31 cellular contexts compared by ENCODE assay signal in genomic region chr4:11118513-11118912, GRCh38.
A peak's percentile ranks its signal among the peaks of the same experiment; 100 is the strongest.
DNase-seq lines count a peak whose midpoint lies in the region; ATAC-seq, FAIRE-seq and TF ChIP-seq lines count a peak whose summit lies in the region.
"Had no signal": no experiment of that assay in that cellular context is flagged by ENCODE, and none has a peak within 500 bp of the region (broad histone marks: within the 10 kb centered on the region; RNA-seq: fewer than 3 reads in every experiment).

No MANE protein-coding gene starts in this region.

- ATAC-seq in HepG2, result no peak
- ATAC-seq in right lobe of liver, result no peak
- no peak for ATAC-seq in K562
- ATAC-seq: A549; CD8-positive, alpha-beta T cell had no signal

- H4K20me1 ChIP-seq in HepG2 (ENCODE audit: insufficient read depth, low read length) (no peaks in the 10 kb centered on the region), K562 (replicated peaks; ENCODE audit: control insufficient read depth, insufficient read depth, low read length) (no peaks in the 10 kb centered on the region)
- H4K20me1 ChIP-seq: BLaER1; BLaER1 treated with 17β-estradiol and CSF1 and Interleukin-3, amounts not matched to agents 10 nM and 100 nM had no signal

- CTCF ChIA-PET in HepG2 (lab: Yijun Ruan, JAX; ENCODE audit: low intra/inter-chr PET ratio, low total read pairs), result no interaction called here
- CTCF ChIA-PET in K562 (lab: Yijun Ruan, JAX; ENCODE audit: low intra/inter-chr PET ratio), result no interaction called here

- BruUV-seq in HepG2 (replicated peaks; lab: Mats Ljungman, UMichigan), result no TSS peak
- no TSS peak for BruUV-seq in K562 (replicated peaks; lab: Mats Ljungman, UMichigan)

- H3K9ac ChIP-seq in HepG2 (ENCODE audit: insufficient read depth, low read depth, low read length) (no peak overlapping the region), K562 (ENCODE audit: insufficient read depth in 1 of 2, low read depth in 2 of 2, low read length in 2 of 2) (no peak overlapping the region)
- H3K9ac ChIP-seq: BLaER1; BLaER1 treated with 17β-estradiol and CSF1 and Interleukin-3, amounts not matched to agents 10 nM and 100 nM had no signal

- no peak overlapping the region for H3K4me3 ChIP-seq in HepG2 (replicated peaks in 1 of 3; ENCODE audit: insufficient read depth in 1 of 3, low read depth in 2 of 3, low read length in 3 of 3)
- H3K4me3 ChIP-seq in right lobe of liver, result no peak overlapping the region
- no peak overlapping the region for H3K4me3 ChIP-seq in K562
- no peak overlapping the region for H3K4me3 ChIP-seq in adrenal gland
- H3K4me3 ChIP-seq: A549; BLaER1; BLaER1 treated with 17β-estradiol and CSF1 and Interleukin-3, amounts not matched to agents 10 nM and 100 nM had no signal

- H3K4me1 ChIP-seq in HepG2 (ENCODE audit: insufficient read depth, low read length) (no peaks in the 10 kb centered on the region), right lobe of liver (no peaks in the 10 kb centered on the region), K562 (replicated peaks in 1 of 2; ENCODE audit: control insufficient read depth in 2 of 2, insufficient read depth in 2 of 2, low read length in 2 of 2) (no peaks in the 10 kb centered on the region), adrenal gland (replicated peaks in 1 of 2) (no peaks in the 10 kb centered on the region)
- H3K4me1 ChIP-seq: A549, BE2C, Caco-2 had no signal

- TF ChIP-seq CTCF in HepG2 (CRISPR knock-in tag; IDR thresholded peaks at IDR 0.05), result no peak
- TF ChIP-seq CTCF in right lobe of liver (IDR thresholded peaks at IDR 0.05), result no peak
- no peak for TF ChIP-seq CTCF in K562 (IDR thresholded peaks at IDR 0.05 in 2 of 3, conservative IDR thresholded peaks at IDR 0.05 in 1 of 3; ENCODE audit: insufficient read depth in 2 of 3, low read depth in 1 of 3, low read length in 3 of 3)
- no peak for TF ChIP-seq CTCF in adrenal gland (IDR thresholded peaks at IDR 0.05)

- H3K27ac ChIP-seq in HepG2 (ENCODE audit: extremely low read length, insufficient read depth, low read length) (no peak overlapping the region), right lobe of liver (no peak overlapping the region), K562 (ENCODE audit: extremely low read depth, low read depth, low read length) (no peak overlapping the region), adrenal gland (no peak overlapping the region)
- H3K27ac ChIP-seq: 22Rv1; A549; BLaER1; BLaER1 treated with 17β-estradiol and CSF1 and Interleukin-3, amounts not matched to agents 10 nM and 100 nM; C4-2B had no signal

- H3K79me2 ChIP-seq in HepG2 (ENCODE audit: insufficient read depth, low read length), result no peaks in the 10 kb centered on the region
- H3K79me2 ChIP-seq in K562 (ENCODE audit: control insufficient read depth, insufficient read depth, low read length), result no peaks in the 10 kb centered on the region

- H3K27me3 ChIP-seq in HepG2 (ENCODE audit: control insufficient read depth in 1 of 2, insufficient read depth in 2 of 2, low read length in 2 of 2) (no peaks in the 10 kb centered on the region), right lobe of liver (no peaks in the 10 kb centered on the region), K562 (ENCODE audit: control insufficient read depth in 2 of 2, insufficient read depth in 2 of 2, low read length in 2 of 2) (no peaks in the 10 kb centered on the region), adrenal gland (no peaks in the 10 kb centered on the region)
- H3K27me3 ChIP-seq: BE2C; BLaER1; BLaER1 treated with 17β-estradiol and CSF1 and Interleukin-3, amounts not matched to agents 10 nM and 100 nM had no signal

- TF ChIP-seq RAD21 in HepG2 (CRISPR knock-in tag; IDR thresholded peaks at IDR 0.05) (no peak), K562 (CRISPR knock-in tag; conservative IDR thresholded peaks at IDR 0.05 in 1 of 2, IDR thresholded peaks at IDR 0.05 in 1 of 2) (no peak)

- TF ChIP-seq POLR2A in HepG2 (IDR thresholded peaks at IDR 0.05; ENCODE audit: insufficient read depth in 1 of 2, low read depth in 2 of 2, low read length in 2 of 2), result no peak
- no peak for TF ChIP-seq POLR2A in right lobe of liver (IDR thresholded peaks at IDR 0.05)
- no peak for TF ChIP-seq POLR2A in K562 (conservative IDR thresholded peaks at IDR 0.05)
- no peak for TF ChIP-seq POLR2A in adrenal gland (IDR thresholded peaks at IDR 0.05)

- no peaks in the 10 kb centered on the region for H3K36me3 ChIP-seq in HepG2 (replicated peaks in 1 of 2; ENCODE audit: control insufficient read depth in 1 of 2, insufficient read depth in 2 of 2, low read length in 2 of 2)
- H3K36me3 ChIP-seq in right lobe of liver, result no peaks in the 10 kb centered on the region
- H3K36me3 ChIP-seq in K562 (ENCODE audit: control insufficient read depth, insufficient read depth, low read length), result no peaks in the 10 kb centered on the region
- H3K36me3 ChIP-seq in adrenal gland (replicated peaks in 1 of 2), result no peaks in the 10 kb centered on the region
- H3K36me3 ChIP-seq: BE2C; BLaER1; BLaER1 treated with 17β-estradiol and CSF1 and Interleukin-3, amounts not matched to agents 10 nM and 100 nM had no signal

- FAIRE-seq in HepG2 (lab: Jason Lieb, UNC) (no peak), K562 (lab: Jason Lieb, UNC) (no peak)
- FAIRE-seq: A204.1, A549, D721Med had no signal

- in situ Hi-C loops in HepG2 (cut with HindIII; ENCODE audit: extremely low pct_ligation_motif_present, low pct_unique_long_range_greater_than_20kb) (no loop called here), K562 (cut with MboI) (no loop called here)

- H3K4me2 ChIP-seq in HepG2 (ENCODE audit: low read depth, low read length) (no peak overlapping the region), K562 (ENCODE audit: insufficient read depth, low read length) (no peak overlapping the region)
- H3K4me2 ChIP-seq: A549; BLaER1; BLaER1 treated with 17β-estradiol and CSF1 and Interleukin-3, amounts not matched to agents 10 nM and 100 nM had no signal

- no peaks in the 10 kb centered on the region for H3K9me1 ChIP-seq in K562 (ENCODE audit: control insufficient read depth, insufficient read depth, low read length)

- TF ChIP-seq EP300 in HepG2 (IDR thresholded peaks at IDR 0.05; ENCODE audit: low read depth in 2 of 2, low read length in 2 of 2), result no peak
- TF ChIP-seq EP300 in HepG2 (CRISPR knock-in tag; IDR thresholded peaks at IDR 0.05; ENCODE audit: borderline replicate concordance), result no peak
- TF ChIP-seq EP300 in K562 (IDR thresholded peaks at IDR 0.05; ENCODE audit: low read length), result no peak

- H3K9me3 ChIP-seq in HepG2 (ENCODE audit: low read length) (peaks cover 69% of the 10 kb centered on the region), right lobe of liver (no peaks in the 10 kb centered on the region), K562 (replicated peaks; ENCODE audit: control insufficient read depth, insufficient read depth, low read depth, low read length) (no peaks in the 10 kb centered on the region), adrenal gland (replicated peaks in 1 of 3) (no peaks in the 10 kb centered on the region)
- H3K9me3 ChIP-seq: A549, BE2C, Caco-2 had no signal

- H2AFZ ChIP-seq in HepG2 (ENCODE audit: low read length) (no peak overlapping the region), K562 (ENCODE audit: low read depth, low read length) (no peak overlapping the region)

- intact Hi-C loops in HepG2 (cut with micrococcal nuclease; ENCODE audit: unreplicated experiment) (no loop called here), right lobe of liver (cut with DNase I) (no loop called here), K562 (cut with micrococcal nuclease) (no loop called here), adrenal gland (cut with DNase I) (no loop called here)

- WGBS in HepG2 (ENCODE audit: low lambda C conversion rate), result 2% methylated on average over 2 of the region's 2 CpGs
- 36% methylated on average over 2 of the region's 2 CpGs for WGBS in right lobe of liver (ENCODE audit: insufficient coverage, low coverage, low lambda C conversion rate, missing lambda C conversion rate)
- WGBS in K562 (ENCODE audit: insufficient coverage, low coverage, missing lambda C conversion rate), result 0% methylated on average over 2 of the region's 2 CpGs
- WGBS in adrenal gland, 4 donors, result 73 to 89% (median 82%) methylated on average over 2 of the region's 2 CpGs

- POLR2A ChIA-PET in HepG2 (lab: Yijun Ruan, JAX), result no interaction called here
- POLR2A ChIA-PET in K562 (lab: Yijun Ruan, JAX), result no interaction called here

- DNase-seq in HepG2 (ENCODE audit: low spot score) (no peak), right lobe of liver (no peak), K562 (ENCODE audit: extremely low read depth in 1 of 4, low spot score in 3 of 4) (no peak), adrenal gland (no peak)
- DNase-seq: 8988T; ACHN; AML-193; BE2C; C1 segment of cervical spinal cord; Caco-2; Calu3; CD4-positive, alpha-beta memory T cell; CD4-positive, alpha-beta T cell; CD4-positive, CD25-positive, alpha-beta regulatory T cell; CD8-positive, alpha-beta memory T cell; CD8-positive, alpha-beta T cell; COR-L47; DMS 273 treated with DMSO at 0.1 percent for 48 hours; DMS153; DMS53; DMS79; DMS79 treated with DMSO at 0.1 percent for 48 hours; DND-41; EL had no signal

TF ChIP-seq in HepG2, 621 proteins besides CTCF, POLR2A, EP300 and RAD21:
- TF ChIP-seq RAD51 (IDR thresholded peaks at IDR 0.05; ENCODE audit: borderline replicate concordance) (peak; percentile 61; the same call in 1 of the 2 replicates), EEA1 (CRISPR knock-in tag; IDR thresholded peaks at IDR 0.05; ENCODE audit: borderline replicate concordance) (no peak), ZMAT3 (CRISPR knock-in tag; conservative IDR thresholded peaks at IDR 0.05) (no peak)

TF ChIP-seq in K562, 482 proteins besides CTCF, POLR2A, EP300 and RAD21:
- TF ChIP-seq LCOR (CRISPR knock-in tag; IDR thresholded peaks at IDR 0.05), result no peak
- peak; percentile 86 for TF ChIP-seq TFE3 (CRISPR knock-in tag; IDR thresholded peaks at IDR 0.05)

Comparison
In these comparisons a context has a peak if more than half of its experiments do, and no peak if none do; other contexts are left out.
1. Of the 241 proteins assayed by ChIP-seq in both HepG2 and K562: peak only in HepG2: RAD51; only in K562: TFE3; in both: none; in neither: 239.